Comparison of ENCODE assay signal across 25 cellular contexts in genomic region chr20:54625497-54625896, GRCh38.
"Had no signal": no experiment of that assay in that cellular context is flagged by ENCODE, and none has a peak within 500 bp of the region (broad histone marks: within the 10 kb centered on the region; RNA-seq: fewer than 3 reads in every experiment).

No MANE protein-coding gene starts in this region.

- H3K4me1 Mint-ChIP-seq: activated B cell treated with CpG ODN at 0.5 μM for 24 hours; activated CD4-positive, alpha-beta T cell treated with anti-CD3 and anti-CD28 coated beads for 36 hours; activated T-helper 17 cell treated with anti-CD3 and anti-CD28 coated beads, Interleukin-2, amount 50 U/mL, for 72 hours; stimulated activated naive B cell treated with anti-CD40 and anti-IgM and Interleukin-4, amounts not matched to agents 10 μg/mL and 1 μg/mL and 100 μg/mL, for 72 hours had no signal

- H3K9me3 Mint-ChIP-seq: activated B cell treated with CpG ODN at 0.5 μM for 24 hours; activated naive CD4-positive, alpha-beta T cell treated with anti-CD3 and anti-CD28 coated beads, Interleukin-2, amount 50 U/mL, for 72 hours; activated T-cell treated with anti-CD3 and anti-CD28 coated beads, Interleukin-2, amount 50 U/mL, for 24 hours; activated T-helper 17 cell treated with anti-CD3 and anti-CD28 coated beads, Interleukin-2, amount 50 U/mL, for 72 hours; nephron progenitor cell; stimulated activated naive B cell treated with anti-CD40 and anti-IgM and Interleukin-4, amounts not matched to agents 10 μg/mL and 1 μg/mL and 100 μg/mL, for 72 hours had no signal

- ATAC-seq: activated CD4-positive, alpha-beta T cell treated with anti-CD3 and anti-CD28 coated beads for 36 hours; activated naive CD4-positive, alpha-beta T cell treated with anti-CD3 and anti-CD28 coated beads, Interleukin-2, amount 50 U/mL, for 72 hours; activated T-helper 17 cell treated with anti-CD3 and anti-CD28 coated beads, Interleukin-2, amount 50 U/mL, for 72 hours; gastroesophageal sphincter; stimulated activated naive B cell treated with anti-CD40 and anti-IgM and Interleukin-4, amounts not matched to agents 10 μg/mL and 1 μg/mL and 100 μg/mL, for 72 hours had no signal

- DNase-seq: activated B cell treated with CpG ODN at 0.5 μM for 24 hours; activated CD4-positive, alpha-beta T cell treated with anti-CD3 and anti-CD28 coated beads for 36 hours; activated CD4-positive, alpha-beta T cell treated with anti-CD3 and anti-CD28 coated beads, Interleukin-2, amount 50 U/mL, for 4 hours; activated CD8-positive, alpha-beta memory T cell treated with anti-CD3 and anti-CD28 coated beads for 24 hours; activated CD8-positive, alpha-beta memory T cell treated with anti-CD3 and anti-CD28 coated beads, Interleukin-2, amount 50 U/mL, for 4 hours; activated T-cell treated with anti-CD3 and anti-CD28 coated beads, Interleukin-2, amount 50 U/mL, for 24 hours; cerebellar nuclear complex; islet precursor cell; left cardiac atrium; nephron progenitor cell; sigmoid colon; stimulated activated CD4-positive, alpha-beta T cell treated with anti-CD3 and anti-CD28 coated beads, Interleukin-15, amount 100 ng/mL, for 24 hours; stimulated activated CD8-positive, alpha-beta memory T cell treated with anti-CD3 and anti-CD28 coated beads, Interleukin-4, amount 100 ng/mL, for 48 hours; stimulated activated naive B cell treated with anti-CD40 and anti-IgM and Interleukin-4, amounts not matched to agents 10 μg/mL and 1 μg/mL and 100 μg/mL, for 72 hours; testis; trophoblast cell had no signal

- H3K27ac Mint-ChIP-seq: activated B cell treated with CpG ODN at 0.5 μM for 24 hours; activated CD4-positive, alpha-beta T cell treated with anti-CD3 and anti-CD28 coated beads for 36 hours; activated naive CD4-positive, alpha-beta T cell treated with anti-CD3 and anti-CD28 coated beads, Interleukin-2, amount 50 U/mL, for 72 hours; activated T-cell treated with anti-CD3 and anti-CD28 coated beads, Interleukin-2, amount 50 U/mL, for 24 hours; activated T-helper 17 cell treated with anti-CD3 and anti-CD28 coated beads, Interleukin-2, amount 50 U/mL, for 72 hours; nephron progenitor cell; stimulated activated naive B cell treated with anti-CD40 and anti-IgM and Interleukin-4, amounts not matched to agents 10 μg/mL and 1 μg/mL and 100 μg/mL, for 72 hours had no signal

- H3K4me3 ChIP-seq: ascending aorta, coronary artery, gastroesophageal sphincter, heart left ventricle, sigmoid colon, smooth muscle cell, testis, vagina had no signal

- H3K4me1 ChIP-seq: ascending aorta, sigmoid colon, testis, vagina had no signal

- H3K36me3 ChIP-seq: ascending aorta, gastroesophageal sphincter, heart left ventricle, sigmoid colon, vagina had no signal

- H3K27me3 ChIP-seq: ascending aorta, gastroesophageal sphincter, heart left ventricle, sigmoid colon, testis, vagina had no signal

- H3K4me3 Mint-ChIP-seq: activated B cell treated with CpG ODN at 0.5 μM for 24 hours; activated CD4-positive, alpha-beta T cell treated with anti-CD3 and anti-CD28 coated beads for 36 hours; activated T-cell treated with anti-CD3 and anti-CD28 coated beads, Interleukin-2, amount 50 U/mL, for 24 hours; activated T-helper 17 cell treated with anti-CD3 and anti-CD28 coated beads, Interleukin-2, amount 50 U/mL, for 72 hours; stimulated activated naive B cell treated with anti-CD40 and anti-IgM and Interleukin-4, amounts not matched to agents 10 μg/mL and 1 μg/mL and 100 μg/mL, for 72 hours had no signal

- H3K27ac ChIP-seq: ascending aorta, coronary artery, epithelial cell of prostate, gastroesophageal sphincter, sigmoid colon, testis, vagina had no signal

- H3K36me3 Mint-ChIP-seq: activated naive CD4-positive, alpha-beta T cell treated with anti-CD3 and anti-CD28 coated beads, Interleukin-2, amount 50 U/mL, for 72 hours; stimulated activated naive B cell treated with anti-CD40 and anti-IgM and Interleukin-4, amounts not matched to agents 10 μg/mL and 1 μg/mL and 100 μg/mL, for 72 hours had no signal
